Comparison of ENCODE assay signal across 1 cellular context in genomic region chr10:77877461-77878344, GRCh38.
A peak's percentile ranks its signal among the peaks of the same experiment; 100 is the strongest.
TF ChIP-seq lines count a peak whose summit lies in the region.

No MANE protein-coding gene starts in this region.

TF ChIP-seq in WTC11, 78 proteins besides CTCF, POLR2A, EP300 and RAD21 (continued from another document):
- TF ChIP-seq ZNF532 (CRISPR knock-in tag; IDR thresholded peaks at IDR 0.05; ENCODE audit: borderline replicate concordance): no peak
- TF ChIP-seq ZNF219 (CRISPR knock-in tag; IDR thresholded peaks at IDR 0.05; ENCODE audit: borderline replicate concordance): peak; percentile 48; the same call in 1 of the 2 replicates
- TF ChIP-seq ZBTB43 (CRISPR knock-in tag; IDR thresholded peaks at IDR 0.05): no peak
- TF ChIP-seq ATF3 (CRISPR knock-in tag; conservative IDR thresholded peaks at IDR 0.05): no peak
- TF ChIP-seq ZNF671 (CRISPR knock-in tag; IDR thresholded peaks at IDR 0.05): no peak
- TF ChIP-seq OVOL2 (CRISPR knock-in tag; IDR thresholded peaks at IDR 0.05; ENCODE audit: borderline replicate concordance): no peak
- TF ChIP-seq CREB1 (CRISPR knock-in tag; IDR thresholded peaks at IDR 0.05): no peak
- TF ChIP-seq ZNF396 (CRISPR knock-in tag; IDR thresholded peaks at IDR 0.05; ENCODE audit: borderline replicate concordance): no peak
- no peak for TF ChIP-seq ZNF512 (CRISPR knock-in tag; IDR thresholded peaks at IDR 0.05; ENCODE audit: borderline replicate concordance)
- TF ChIP-seq CDX4 (CRISPR knock-in tag; IDR thresholded peaks at IDR 0.05; ENCODE audit: borderline replicate concordance): no peak
- no peak for TF ChIP-seq FOXJ3 (CRISPR knock-in tag; IDR thresholded peaks at IDR 0.05; ENCODE audit: borderline replicate concordance)
- TF ChIP-seq SMAD3 (CRISPR knock-in tag; IDR thresholded peaks at IDR 0.05; ENCODE audit: borderline replicate concordance): no peak
- 0 out of 2 replicates have a peak, but pooled peaks have one; percentile 49 for TF ChIP-seq MYBL2 (CRISPR knock-in tag; IDR thresholded peaks at IDR 0.05)
- TF ChIP-seq GTF2I (CRISPR knock-in tag; conservative IDR thresholded peaks at IDR 0.05): no peak
- no peak for TF ChIP-seq E2F5 (CRISPR knock-in tag; IDR thresholded peaks at IDR 0.05)
- no peak for TF ChIP-seq GRHL2 (CRISPR knock-in tag; IDR thresholded peaks at IDR 0.05; ENCODE audit: insufficient replicate concordance, severe bottlenecking)
- peak; percentile 70; the same call in 1 of the 2 replicates for TF ChIP-seq ETV6 (CRISPR knock-in tag; IDR thresholded peaks at IDR 0.05)
- peak; percentile 90 for TF ChIP-seq TP53 (CRISPR knock-in tag; IDR thresholded peaks at IDR 0.05)
- TF ChIP-seq SP1 (CRISPR knock-in tag; conservative IDR thresholded peaks at IDR 0.05): peak; percentile 47; the same call in 1 of the 2 replicates
- no peak for TF ChIP-seq HMGA2 (CRISPR knock-in tag; IDR thresholded peaks at IDR 0.05)
- peak; percentile 76; the same call in 1 of the 2 replicates for TF ChIP-seq FOXP1 (CRISPR knock-in tag; IDR thresholded peaks at IDR 0.05; ENCODE audit: borderline replicate concordance)
- no peak for TF ChIP-seq ATF2 (CRISPR knock-in tag; IDR thresholded peaks at IDR 0.05; ENCODE audit: borderline replicate concordance, low read depth)
- TF ChIP-seq ESRRA (CRISPR knock-in tag; IDR thresholded peaks at IDR 0.05; ENCODE audit: borderline replicate concordance): no peak
- TF ChIP-seq E2F1 (CRISPR knock-in tag; IDR thresholded peaks at IDR 0.05): 0 out of 2 replicates have a peak, but pooled peaks have one; percentile 50
- no peak for TF ChIP-seq PRRX2 (CRISPR knock-in tag; IDR thresholded peaks at IDR 0.05)
- no peak for TF ChIP-seq JAZF1 (CRISPR knock-in tag; IDR thresholded peaks at IDR 0.05)
- peak; percentile 81 for TF ChIP-seq TEAD1 (CRISPR knock-in tag; IDR thresholded peaks at IDR 0.05)
- 0 out of 2 replicates have a peak, but pooled peaks have one; percentile 22 for TF ChIP-seq USF2 (CRISPR knock-in tag; IDR thresholded peaks at IDR 0.05)
- TF ChIP-seq ZNF281 (CRISPR knock-in tag; IDR thresholded peaks at IDR 0.05): 0 out of 2 replicates have a peak, but pooled peaks have one; percentile 54
- TF ChIP-seq ZSCAN18 (CRISPR knock-in tag; IDR thresholded peaks at IDR 0.05): no peak
- TF ChIP-seq ZNF416 (CRISPR knock-in tag; IDR thresholded peaks at IDR 0.05): no peak
- peak; percentile 93 for TF ChIP-seq FOXP4 (CRISPR knock-in tag; IDR thresholded peaks at IDR 0.05)
- 0 out of 2 replicates have a peak, but pooled peaks have one; percentile 2 for TF ChIP-seq ZNF121 (CRISPR knock-in tag; IDR thresholded peaks at IDR 0.05)
- TF ChIP-seq ZNF317 (CRISPR knock-in tag; IDR thresholded peaks at IDR 0.05; ENCODE audit: borderline replicate concordance, low read depth): no peak
- no peak for TF ChIP-seq JUN (CRISPR knock-in tag; IDR thresholded peaks at IDR 0.05)
- TF ChIP-seq MAX (CRISPR knock-in tag; IDR thresholded peaks at IDR 0.05): peak; percentile 95
- TF ChIP-seq RORB (CRISPR knock-in tag; IDR thresholded peaks at IDR 0.05): no peak
- no peak for TF ChIP-seq ZMAT4 (CRISPR knock-in tag; IDR thresholded peaks at IDR 0.05)
- no peak for TF ChIP-seq RELA (CRISPR knock-in tag; IDR thresholded peaks at IDR 0.05; ENCODE audit: borderline replicate concordance)
